1 cellular context compared by ENCODE assay signal in genomic region chr18:9684901-9685738, GRCh38.
TF ChIP-seq lines count a peak whose summit lies in the region.

No MANE protein-coding gene starts in this region.

TF ChIP-seq in K562, 482 proteins besides CTCF, POLR2A, EP300 and RAD21 (continued from another document and continues in another):
- TF ChIP-seq ZNF740 (CRISPR knock-in tag; IDR thresholded peaks at IDR 0.05): no peak
- peak in 1 of 2 experiments; percentile 82; a peak in 2 of 4 replicates for TF ChIP-seq ZNF740 (tag; IDR thresholded peaks at IDR 0.05)
- TF ChIP-seq ZC3H4 (CRISPR knock-in tag; IDR thresholded peaks at IDR 0.05; ENCODE audit: borderline replicate concordance): no peak
- TF ChIP-seq PPARD (CRISPR knock-in tag; IDR thresholded peaks at IDR 0.05): no peak
- TF ChIP-seq TEAD1 (CRISPR knock-in tag; IDR thresholded peaks at IDR 0.05): peak in 1 of 2 experiments; percentile 12; a peak in 1 of 4 replicates
- no peak for TF ChIP-seq ZHX1 (conservative IDR thresholded peaks at IDR 0.05; ENCODE audit: low read length)
- no peak for TF ChIP-seq RB1 (IDR thresholded peaks at IDR 0.05; ENCODE audit: low read depth)
- no peak for TF ChIP-seq ZNF717 (CRISPR knock-in tag; IDR thresholded peaks at IDR 0.05)
- TF ChIP-seq ZNF280A (IDR thresholded peaks at IDR 0.05; ENCODE audit: low read depth, partially characterized antibody): no peak
- no peak for TF ChIP-seq BRD9 (IDR thresholded peaks at IDR 0.05; ENCODE audit: low read depth, partially characterized antibody)
- TF ChIP-seq ZBTB17 (CRISPR knock-in tag; IDR thresholded peaks at IDR 0.05): peak; percentile 84; the same call in 1 of the 2 replicates
- 0 out of 2 replicates have a peak, but pooled peaks have one; percentile 9 for TF ChIP-seq PHTF2 (CRISPR knock-in tag; IDR thresholded peaks at IDR 0.05)
- TF ChIP-seq THRB (CRISPR knock-in tag; conservative IDR thresholded peaks at IDR 0.05): no peak
- peak; percentile 14; the same call in 1 of the 2 replicates for TF ChIP-seq TSHZ1 (CRISPR knock-in tag; IDR thresholded peaks at IDR 0.05)
- peak; percentile 66; the same call in 1 of the 2 replicates for TF ChIP-seq ETV5 (CRISPR knock-in tag; IDR thresholded peaks at IDR 0.05; ENCODE audit: low read depth)
- no peak for TF ChIP-seq U2AF1 (optimal IDR thresholded peaks at IDR 0.05; ENCODE audit: low read depth, low read length)
- TF ChIP-seq PTRF (tag; IDR thresholded peaks at IDR 0.05): no peak
- TF ChIP-seq ATF3 (IDR thresholded peaks at IDR 0.05): no peak
- no peak for TF ChIP-seq ATF3 (CRISPR knock-in tag; conservative IDR thresholded peaks at IDR 0.05)
- 0 out of 2 replicates have a peak, but pooled peaks have one; percentile 40 for TF ChIP-seq ZNF253 (CRISPR knock-in tag; conservative IDR thresholded peaks at IDR 0.05)
- no peak for TF ChIP-seq CBX1 (IDR thresholded peaks at IDR 0.05; ENCODE audit: low read depth)
- no peak for TF ChIP-seq ZNF274 (IDR thresholded peaks at IDR 0.05; ENCODE audit: borderline replicate concordance, low read depth, low read length)
- no peak for TF ChIP-seq IRF9 (tag; IDR thresholded peaks at IDR 0.05)
- no peak for TF ChIP-seq ZMIZ1 (IDR thresholded peaks at IDR 0.05; ENCODE audit: low read depth in 2 of 2, low read length in 2 of 2)
- TF ChIP-seq RBFOX2 (IDR thresholded peaks at IDR 0.05; ENCODE audit: low read depth, low read length): no peak
- TF ChIP-seq ZNF140 (CRISPR knock-in tag; IDR thresholded peaks at IDR 0.05): no peak
- no peak for TF ChIP-seq ZNF561 (CRISPR knock-in tag; conservative IDR thresholded peaks at IDR 0.05)
- no peak for TF ChIP-seq HLTF (IDR thresholded peaks at IDR 0.05)
- no peak for TF ChIP-seq POLR2AphosphoS5 (IDR thresholded peaks at IDR 0.05; ENCODE audit: control insufficient read depth, insufficient read depth, low read depth, low read length)
- no peak for TF ChIP-seq SMARCA5 (IDR thresholded peaks at IDR 0.05)
- no peak for TF ChIP-seq ARID3A (IDR thresholded peaks at IDR 0.05; ENCODE audit: borderline replicate concordance, low read depth, low read length)
- no peak for TF ChIP-seq ZNF217 (CRISPR knock-in tag; IDR thresholded peaks at IDR 0.05)
- no peak for TF ChIP-seq ZNF224 (CRISPR knock-in tag; IDR thresholded peaks at IDR 0.05)
- TF ChIP-seq PHF8 (IDR thresholded peaks at IDR 0.05; ENCODE audit: borderline replicate concordance, low read length): no peak
- no peak for TF ChIP-seq MEIS2 (IDR thresholded peaks at IDR 0.05; ENCODE audit: partially characterized antibody)
- peak; percentile 58; the same call in 1 of the 2 replicates for TF ChIP-seq NFXL1 (CRISPR knock-in tag; IDR thresholded peaks at IDR 0.05)
- TF ChIP-seq KAT8 (IDR thresholded peaks at IDR 0.05; ENCODE audit: low read depth): no peak
- no peak for TF ChIP-seq KLF1 (tag; IDR thresholded peaks at IDR 0.05)
- TF ChIP-seq STAG1 (CRISPR knock-in tag; IDR thresholded peaks at IDR 0.05; ENCODE audit: borderline replicate concordance): no peak
- TF ChIP-seq ZNF780A (CRISPR knock-in tag; IDR thresholded peaks at IDR 0.05): no peak
- TF ChIP-seq GATA2 (CRISPR knock-in tag; IDR thresholded peaks at IDR 0.05): no peak
- no peak for TF ChIP-seq NRF1 (conservative IDR thresholded peaks at IDR 0.05 in 1 of 2, IDR thresholded peaks at IDR 0.05 in 1 of 2)
